In genomic region chr16:30896890-30897730, GRCh38 we compare ENCODE assay signal across 8 cellular contexts. TPM values are rescaled to one million over a fixed set of nuclear protein-coding genes. Genes with fewer than 3 reads are reported as not detected.
DNase-seq lines count a peak whose midpoint lies in the region; ATAC-seq and TF ChIP-seq lines count a peak whose summit lies in the region.

No MANE protein-coding gene starts in this region.

- DNase-seq in GM10248 (ENCODE audit: extremely low spot score) (peak; percentile 85), HT-29 (ENCODE audit: low spot score) (peak; percentile 61), foreskin fibroblast (peak; percentile 91 to 97), nephron progenitor cell (peak; percentile 88)
- peak; percentile 43 to 75 (median 62) for DNase-seq in activated naive CD4-positive, alpha-beta T cell (lab: John Stamatoyannopoulos, UW)
- peak; percentile 86 for DNase-seq in stimulated activated naive CD8-positive, alpha-beta T cell treated with anti-CD3 and anti-CD28 coated beads, Interleukin-15, Interleukin-2, amounts not matched to agents 100 U/mL and 50 U/mL, for 24 hours

- peaks cover 55% of the 10 kb centered on the region for H3K4me1 Mint-ChIP-seq in nephron progenitor cell

- POLR2A ChIA-PET in GM10248 (lab: Yijun Ruan, JAX): no interaction called here

- peak overlapping the region; percentile 99 for H3K27ac Mint-ChIP-seq in nephron progenitor cell

- CTCF ChIA-PET in GM10248 (lab: Yijun Ruan, JAX): interaction anchor here (0.7 to 2.0 kb wide), 5 partner anchors 10 to 119 kb away, joined by 3 to 7 read pairs (median 3); no protein-coding TSS in a partner anchor

- H3K27me3 Mint-ChIP-seq in nephron progenitor cell (ENCODE audit: low read depth, poor library complexity): peaks cover 2% of the 10 kb centered on the region

- TF ChIP-seq CTCF in GM10248 (IDR thresholded peaks at IDR 0.05; ENCODE audit: control extremely low read depth, extremely low read depth, low read depth, missing control alignments): no peak
- no peak for TF ChIP-seq CTCF in foreskin fibroblast (IDR thresholded peaks at IDR 0.05; ENCODE audit: low read depth, low read length)
- TF ChIP-seq CTCF in nephron progenitor cell (IDR thresholded peaks at IDR 0.05): no peak

- H3K9me3 Mint-ChIP-seq in nephron progenitor cell: no peaks in the 10 kb centered on the region

- peak; percentile 52; the same call in 1 of the 2 replicates for TF ChIP-seq POLR2A in Raji (IDR thresholded peaks at IDR 0.05; ENCODE audit: insufficient read depth, low read depth, low read length)

- ATAC-seq in stimulated activated naive CD8-positive, alpha-beta T cell treated with anti-CD3 and anti-CD28 coated beads, Interleukin-15, Interleukin-2, amounts not matched to agents 100 U/mL and 50 U/mL, for 24 hours: peak; percentile 68
- no peak for ATAC-seq in GM19035 (IDR thresholded peaks at IDR 0.05; ENCODE audit: unreplicated experiment)

- no peaks in the 10 kb centered on the region for H3K36me3 Mint-ChIP-seq in nephron progenitor cell (ENCODE audit: low read depth)

- H3K4me3 Mint-ChIP-seq in nephron progenitor cell: peak overlapping the region; percentile 84

- peak overlapping the region; percentile 71 to 72 for H3K4me3 ChIP-seq in foreskin fibroblast (ENCODE audit: low read depth in 1 of 2, low read length in 2 of 2)

RNA-seq across cellular contexts. Expression of gene CTF1, which starts 0.7 kb away (rescaled TPM):
- not detected in 2 replicates for total RNA-seq in HT-29 (2014; rRNA removed; shearing (Covaris generic))

RNA-seq across cellular contexts. Expression of gene BCL7C, which starts 3.2 kb away (rescaled TPM):
- total RNA-seq in HT-29 (2014; rRNA removed; shearing (Covaris generic)): 28.3 and 34.3 TPM in 2 replicates

RNA-seq across cellular contexts. Expression of gene FBXL19, which starts 26.3 kb away (rescaled TPM):
- total RNA-seq in HT-29 (2014; rRNA removed; shearing (Covaris generic)): 42.6 and 43.3 TPM in 2 replicates

RNA-seq across cellular contexts. Expression of gene ORAI3, which starts 51.8 kb away (rescaled TPM):
- 16.9 and 22.9 TPM in 2 replicates for total RNA-seq in HT-29 (2014; rRNA removed; shearing (Covaris generic))
